In genomic region chr3:33722626-33723370, GRCh38 we compare ENCODE assay signal across 16 cellular contexts. TPM values are rescaled to one million over a fixed set of nuclear protein-coding genes. Genes with fewer than 3 reads are reported as not detected.
DNase-seq lines count a peak whose midpoint lies in the region; ATAC-seq, FAIRE-seq and TF ChIP-seq lines count a peak whose summit lies in the region.
"Had no signal": no experiment of that assay in that cellular context is flagged by ENCODE, and none has a peak within 500 bp of the region (broad histone marks: within the 10 kb centered on the region; RNA-seq: fewer than 3 reads in every experiment).

No MANE protein-coding gene starts in this region.

- WGBS in adrenal gland, 4 donors, result 45 to 57% (median 51%) methylated on average over 2 of the region's 2 CpGs

- H3K36me3 ChIP-seq in adrenal gland (replicated peaks in 1 of 2) (no peaks in the 10 kb centered on the region), skeletal muscle satellite cell (ENCODE audit: insufficient read depth, low read length) (no peaks in the 10 kb centered on the region)
- H3K36me3 ChIP-seq: ovary, suprapubic skin had no signal

- no peak for TF ChIP-seq POLR2A in GM12891 (IDR thresholded peaks at IDR 0.05; ENCODE audit: low read depth, low read length)
- no peak for TF ChIP-seq POLR2A in adrenal gland (IDR thresholded peaks at IDR 0.05)

- no peaks in the 10 kb centered on the region for H3K27me3 ChIP-seq in adrenal gland
- no peaks in the 10 kb centered on the region for H3K27me3 ChIP-seq in skeletal muscle satellite cell (ENCODE audit: control insufficient read depth, insufficient read depth, low read length)
- H3K27me3 ChIP-seq: ovary, suprapubic skin had no signal

- H3K4me2 ChIP-seq in skeletal muscle satellite cell (ENCODE audit: low read length), result peak overlapping the region; percentile 53

- H3K9ac ChIP-seq in skeletal muscle satellite cell (ENCODE audit: low read depth, low read length), result peak overlapping the region; percentile 36

- H3K9me3 ChIP-seq in adrenal gland (replicated peaks in 1 of 3) (no peaks in the 10 kb centered on the region), skeletal muscle satellite cell (replicated peaks; ENCODE audit: low read length) (no peaks in the 10 kb centered on the region)
- H3K9me3 ChIP-seq: ovary, suprapubic skin had no signal

- H3K4me1 ChIP-seq in adrenal gland (replicated peaks in 1 of 2) (peaks cover 16 to 19% of the 10 kb centered on the region in 2 donors), skeletal muscle satellite cell (ENCODE audit: control insufficient read depth, insufficient read depth, low read length) (peaks cover 14% of the 10 kb centered on the region)

- H3K27ac ChIP-seq in adrenal gland, result peak overlapping the region in 3 of 5 donors; percentile 50 to 71 (median 59)
- H3K27ac ChIP-seq: ovary, suprapubic skin had no signal

- TF ChIP-seq CTCF in adrenal gland (IDR thresholded peaks at IDR 0.05), result no peak
- TF ChIP-seq CTCF in fibroblast of pulmonary artery (IDR thresholded peaks at IDR 0.05; ENCODE audit: low read length, missing control alignments), result no peak

- no peak for DNase-seq in GM12891 (ENCODE audit: insufficient read length, low spot score)
- no peak for DNase-seq in adrenal gland
- peak; percentile 63 for DNase-seq in fibroblast of pulmonary artery (ENCODE audit: low read depth)
- no peak for DNase-seq in COLO668 (lab: John Stamatoyannopoulos, UW; ENCODE audit: unreplicated experiment)
- DNase-seq: activated CD4-positive, CD25-positive, alpha-beta regulatory T cell treated with anti-CD3 and anti-CD28 coated beads, Interleukin-2, amount 50 U/mL, for 72 hours; activated naive CD4-positive, alpha-beta T cell treated with anti-CD3 and anti-CD28 coated beads, Interleukin-2, amount 10 ng/mL, durations not matched to agents 7 days and 5 days; CD8-positive, alpha-beta T cell; midbrain; NCI-H2081 treated with DMSO at 0.1 percent for 48 hours; ovary; stimulated activated CD4-positive, alpha-beta T cell treated with anti-CD3 and anti-CD28 coated beads, Interleukin-15, amount 100 ng/mL, for 24 hours had no signal

- FAIRE-seq in GM12891 (lab: Jason Lieb, UNC), result peak; percentile 35

- intact Hi-C loops in adrenal gland (cut with DNase I), result no loop called here

- no peak for ATAC-seq in GM21423 (IDR thresholded peaks at IDR 0.05; ENCODE audit: unreplicated experiment)
- no peak for ATAC-seq in GM21825 (IDR thresholded peaks at IDR 0.05; ENCODE audit: unreplicated experiment)
- ATAC-seq: CD8-positive, alpha-beta T cell; Right ventricle myocardium inferior had no signal

- H3K4me3 ChIP-seq in adrenal gland, result no peak overlapping the region
- no peak overlapping the region for H3K4me3 ChIP-seq in fibroblast of pulmonary artery (replicated peaks; ENCODE audit: low read depth, low read length)
- H3K4me3 ChIP-seq in skeletal muscle satellite cell (ENCODE audit: low read length), result peak overlapping the region; percentile 33
- H3K4me3 ChIP-seq: ovary, suprapubic skin had no signal

TF ChIP-seq in GM12891, 5 proteins besides CTCF, POLR2A, EP300 and RAD21:
- TF ChIP-seq SPI1 (IDR thresholded peaks at IDR 0.05; ENCODE audit: low read depth, low read length) (no peak), TAF1 (IDR thresholded peaks at IDR 0.05; ENCODE audit: low read depth, low read length) (no peak), PAX5 (IDR thresholded peaks at IDR 0.05; ENCODE audit: insufficient read depth, low read length, severe bottlenecking) (no peak), POLR2AphosphoS5 (IDR thresholded peaks at IDR 0.05; ENCODE audit: low read depth, low read length) (no peak), POU2F2 (IDR thresholded peaks at IDR 0.05; ENCODE audit: low read depth, low read length) (no peak)
TF ChIP-seq in GM12891: peak in this region for 0.

RNA-seq across cellular contexts. Expression of gene CLASP2, which starts 4.7 kb away (rescaled TPM):
- polyA plus RNA-seq in GM12891 (2012; ENCODE audit: low read depth, missing spikeins), result 8.3 TPM
- 10 to 100 TPM; 47.2 to 85.4 (median 70.1) TPM for total RNA-seq in adrenal gland
- 10 to 100 TPM; 17.0 to 45.7 (median 28.7) TPM for polyA plus RNA-seq in adrenal gland
- total RNA-seq in skeletal muscle satellite cell (2012; rRNA removed), result 35.0 and 35.6 TPM in 2 replicates
